Comparison of ENCODE assay signal across 8 cellular contexts in the genomic region with DNA sequence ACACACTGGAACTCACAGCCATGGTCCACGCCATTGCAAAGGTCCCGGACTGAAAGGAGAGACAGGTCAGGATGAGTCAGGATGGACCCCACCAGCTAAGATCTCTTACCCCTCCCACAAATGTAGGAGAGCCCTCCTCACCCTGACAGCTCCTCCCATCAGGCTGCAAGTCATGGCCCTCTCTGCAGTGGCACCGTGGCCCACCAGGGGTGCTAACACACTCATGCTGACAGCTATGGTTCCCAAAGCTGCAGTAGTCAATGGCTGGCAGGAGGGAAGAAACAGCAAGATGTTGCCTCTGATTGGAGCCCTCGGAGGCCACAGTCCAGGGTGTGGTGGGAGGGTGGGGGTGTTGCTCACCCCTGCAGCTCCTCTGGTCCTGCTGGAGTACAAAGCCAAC. TPM values are rescaled to one million over a fixed set of nuclear protein-coding genes. Genes with fewer than 3 reads are reported as not detected.
DNase-seq lines count a peak whose midpoint lies in the region; ATAC-seq and TF ChIP-seq lines count a peak whose summit lies in the region.

No MANE protein-coding gene starts in this region.

- no peak for TF ChIP-seq POLR2A in adrenal gland (IDR thresholded peaks at IDR 0.05)

- H3K4me3 ChIP-seq in AG04449 (ENCODE audit: low read depth, low read length) (no peak overlapping the region), osteoblast (ENCODE audit: insufficient read depth, low read length) (no peak overlapping the region), adrenal gland (no peak overlapping the region), left lung (no peak overlapping the region)

- no peaks in the 10 kb centered on the region for H3K9me3 ChIP-seq in osteoblast (ENCODE audit: low read depth, low read length)
- no peaks in the 10 kb centered on the region for H3K9me3 ChIP-seq in adrenal gland (replicated peaks in 1 of 3)
- H3K9me3 ChIP-seq in left lung, result no peaks in the 10 kb centered on the region

- POLR2A ChIA-PET in AG04449 (lab: Yijun Ruan, JAX), result no interaction called here

- H3K27ac ChIP-seq in osteoblast (ENCODE audit: low read depth, low read length) (no peak overlapping the region), adrenal gland (no peak overlapping the region), left lung (no peak overlapping the region)

- DNase-seq in AG04449 (ENCODE audit: low read depth, low spot score) (no peak), NCI-H146 (lab: John Stamatoyannopoulos, UW) (peak; percentile 68), astrocyte of the hippocampus (ENCODE audit: low read depth, low spot score) (peak; percentile 30), osteoblast (ENCODE audit: insufficient read length, low spot score, missing footprints) (peak; percentile 91), adrenal gland (no peak), left lung (no peak)
- no peak for DNase-seq in effector CD4-positive, alpha-beta T cell

- 40 to 83% (median 48%) methylated on average over 1 to 4 of the region's 4 CpGs for WGBS in adrenal gland, 4 donors

- CTCF ChIA-PET in AG04449 (lab: Yijun Ruan, JAX), result interaction anchor here (0.5 to 5.9 kb wide), 9 partner anchors 8 to 471 kb away, joined by 3 to 112 read pairs (median 4); no protein-coding TSS in a partner anchor

- H3K36me3 ChIP-seq in osteoblast (ENCODE audit: insufficient read depth, low read length) (no peaks in the 10 kb centered on the region), adrenal gland (replicated peaks in 1 of 2) (no peaks in the 10 kb centered on the region), left lung (no peaks in the 10 kb centered on the region)

- H4K20me1 ChIP-seq in osteoblast (ENCODE audit: insufficient read depth, low read length), result no peaks in the 10 kb centered on the region

- TF ChIP-seq CTCF in AG04449 (IDR thresholded peaks at IDR 0.05; ENCODE audit: insufficient read depth, low read length, missing control alignments), result peak; percentile 58
- TF ChIP-seq CTCF in GM12874 (IDR thresholded peaks at IDR 0.05; ENCODE audit: insufficient read depth, low read depth, low read length), result peak; percentile 73
- TF ChIP-seq CTCF in osteoblast (IDR thresholded peaks at IDR 0.05; ENCODE audit: extremely low read depth, low read depth, low read length), result peak; percentile 39
- no peak for TF ChIP-seq CTCF in adrenal gland (IDR thresholded peaks at IDR 0.05)
- peak in 1 of 2 donors; percentile 13 for TF ChIP-seq CTCF in left lung (IDR thresholded peaks at IDR 0.05)

- H3K4me2 ChIP-seq in osteoblast (ENCODE audit: insufficient read depth, low read length), result no peak overlapping the region

- H3K4me1 ChIP-seq in osteoblast (ENCODE audit: insufficient read depth, low read length), result no peaks in the 10 kb centered on the region
- H3K4me1 ChIP-seq in adrenal gland (replicated peaks in 1 of 2), result no peaks in the 10 kb centered on the region
- no peaks in the 10 kb centered on the region for H3K4me1 ChIP-seq in left lung

- no peak for ATAC-seq in left lung

- H2AFZ ChIP-seq in osteoblast (ENCODE audit: low read length), result no peak overlapping the region

- no peaks in the 10 kb centered on the region for H3K79me2 ChIP-seq in osteoblast (ENCODE audit: insufficient read depth, low read length)

- peaks cover 5% of the 10 kb centered on the region for H3K27me3 ChIP-seq in osteoblast (ENCODE audit: insufficient read depth, low read length)
- peaks cover 8% of the 10 kb centered on the region for H3K27me3 ChIP-seq in adrenal gland
- peaks cover 21 to 65% of the 10 kb centered on the region in 2 donors for H3K27me3 ChIP-seq in left lung

- intact Hi-C loops in adrenal gland (cut with DNase I), result no loop called here
- intact Hi-C loops in left lung (cut with DNase I), result no loop called here

RNA-seq across cellular contexts. Expression of a gene that starts 5.7 kb away (rescaled TPM):
- not detected in 2 replicates for total RNA-seq in osteoblast
- total RNA-seq in adrenal gland, result not detected
- polyA plus RNA-seq in adrenal gland, result under 1 TPM in 1 of 3 donors, not detected in 2; 0.03 TPM
- not detected for total RNA-seq in left lung

RNA-seq across cellular contexts. Expression of a gene that starts 7.1 kb away (rescaled TPM):
- total RNA-seq in osteoblast, result under 0.01 TPM in 1 of 2 replicates, not detected in the other
- total RNA-seq in adrenal gland, result under 1 TPM in 1 of 8 donors, not detected in 7; 0.15 TPM
- under 1 TPM in 2 of 3 donors, not detected in 1; 0.16 to 0.37 TPM for polyA plus RNA-seq in adrenal gland
- under 1 TPM in 1 of 2 donors, not detected in 1; 0.23 TPM for total RNA-seq in left lung

RNA-seq across cellular contexts. Expression of a gene that starts 46.6 kb away (rescaled TPM):
- total RNA-seq in osteoblast (1.4 and 2.1 TPM in 2 replicates), adrenal gland (10 to 100 TPM in 1 of 8 donors, 1 to 10 TPM in 5, not detected in 2; 1.8 to 33.7 (median 5.6) TPM), left lung (100 to 1,000 TPM; 496 to 672 TPM)
- 10 to 100 TPM in 1 of 3 donors, 1 to 10 TPM in 2; 2.3 to 25.7 (median 9.2) TPM for polyA plus RNA-seq in adrenal gland

RNA-seq across cellular contexts. Expression of a gene that starts 47.3 kb away (rescaled TPM):
- 182 and 267 TPM in 2 replicates for total RNA-seq in osteoblast
- 100 to 1,000 TPM in 2 of 8 donors, 10 to 100 TPM in 6; 66.9 to 128 (median 84.7) TPM for total RNA-seq in adrenal gland
- 10 to 100 TPM; 48.7 to 64.9 (median 55.3) TPM for polyA plus RNA-seq in adrenal gland
- 100 to 1,000 TPM; 199 to 329 TPM for total RNA-seq in left lung

Comparison
In these comparisons a context has a peak if more than half of its experiments do, and no peak if none do; other contexts are left out.
1. DNase-seq: peak in NCI-H146 (single experiment), astrocyte of the hippocampus (single experiment) and osteoblast (single experiment); none in AG04449 (single experiment), adrenal gland (0 of 7), effector CD4-positive, alpha-beta T cell (single experiment) and left lung (0 of 2).
2. CTCF ChIP-seq: peak in AG04449 (single experiment), GM12874 (single experiment) and osteoblast (single experiment); none in adrenal gland (0 of 6).
3. RNA of a gene that starts 46.6 kb away (total RNA-seq): 496 to 672 TPM in left lung; 1.8 to 33.7 TPM in adrenal gland and 1.4 to 2.1 TPM in osteoblast; every median in the first group is over 10 times any median in the second.